1 cellular context compared by ENCODE assay signal in the genomic region with DNA sequence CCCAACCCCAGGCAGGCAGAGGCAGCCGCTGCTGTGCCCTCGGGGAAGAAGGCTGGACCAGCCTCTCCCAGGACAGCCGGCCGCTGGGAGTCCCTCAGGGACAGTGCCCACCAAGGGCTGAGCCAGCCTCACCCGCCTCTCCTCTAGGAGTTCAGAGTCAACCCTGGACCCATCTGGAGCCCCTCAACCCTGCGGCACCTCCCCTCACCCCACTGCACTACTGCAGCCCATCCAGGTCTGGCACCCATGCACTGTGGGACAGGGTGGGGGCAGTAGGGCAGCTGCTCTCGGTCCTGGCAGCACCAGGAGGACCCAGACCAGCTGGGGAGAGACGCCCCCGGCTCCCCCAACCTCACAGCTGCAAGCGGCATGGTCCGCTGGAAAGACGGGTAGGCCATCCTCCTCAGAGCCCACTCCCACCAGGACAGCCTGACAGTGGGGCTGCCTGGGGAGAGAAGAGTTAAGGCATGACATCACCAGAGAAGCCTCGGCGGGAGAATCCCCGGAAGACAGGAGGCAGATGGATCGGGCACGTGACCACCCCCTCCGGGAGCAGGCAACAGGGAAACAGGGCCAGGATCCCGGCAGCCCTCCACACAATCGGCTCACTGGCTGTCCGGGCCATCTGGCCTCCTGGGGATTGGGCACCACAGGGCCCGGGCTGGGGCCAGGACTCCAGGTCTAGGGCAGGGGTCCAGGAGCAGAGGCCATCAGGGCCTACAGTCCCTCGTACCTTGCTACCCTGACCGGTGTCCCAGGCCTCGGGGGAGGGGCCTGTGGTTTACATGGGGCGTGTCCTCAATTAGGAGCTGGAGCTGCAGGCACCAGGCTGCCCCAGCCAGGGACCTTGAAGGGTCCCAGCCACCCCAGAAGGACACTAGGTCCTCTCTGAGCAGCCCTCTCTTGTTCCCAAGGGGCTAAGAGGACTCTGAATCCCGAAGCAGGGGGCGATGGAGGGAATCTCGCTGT.
A peak's percentile ranks its signal among the peaks of the same experiment; 100 is the strongest.
TF ChIP-seq lines count a peak whose summit lies in the region.

No MANE protein-coding gene starts in this region.

TF ChIP-seq in GM12878, 131 proteins besides CTCF, POLR2A, EP300 and RAD21:
- TF ChIP-seq PAX8 (IDR thresholded peaks at IDR 0.05) (no peak), BHLHE40 (IDR thresholded peaks at IDR 0.05; ENCODE audit: borderline replicate concordance in 1 of 2, low read depth in 2 of 2, low read length in 1 of 2) (peak in 1 of 2 experiments; percentile 72; a peak in 2 of 4 replicates)
- TF ChIP-seq, protein P1, sequence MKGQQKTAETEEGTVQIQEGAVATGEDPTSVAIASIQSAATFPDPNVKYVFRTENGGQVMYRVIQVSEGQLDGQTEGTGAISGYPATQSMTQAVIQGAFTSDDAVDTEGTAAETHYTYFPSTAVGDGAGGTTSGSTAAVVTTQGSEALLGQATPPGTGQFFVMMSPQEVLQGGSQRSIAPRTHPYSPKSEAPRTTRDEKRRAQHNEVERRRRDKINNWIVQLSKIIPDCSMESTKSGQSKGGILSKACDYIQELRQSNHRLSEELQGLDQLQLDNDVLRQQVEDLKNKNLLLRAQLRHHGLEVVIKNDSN (IDR thresholded peaks at IDR 0.05; ENCODE audit: borderline replicate concordance, extremely low read length, insufficient read depth, low read depth, low read length) = peak; percentile 56
TF ChIP-seq in GM12878: peak in this region for 2.
